1 cellular context compared by ENCODE assay signal in the genomic region with DNA sequence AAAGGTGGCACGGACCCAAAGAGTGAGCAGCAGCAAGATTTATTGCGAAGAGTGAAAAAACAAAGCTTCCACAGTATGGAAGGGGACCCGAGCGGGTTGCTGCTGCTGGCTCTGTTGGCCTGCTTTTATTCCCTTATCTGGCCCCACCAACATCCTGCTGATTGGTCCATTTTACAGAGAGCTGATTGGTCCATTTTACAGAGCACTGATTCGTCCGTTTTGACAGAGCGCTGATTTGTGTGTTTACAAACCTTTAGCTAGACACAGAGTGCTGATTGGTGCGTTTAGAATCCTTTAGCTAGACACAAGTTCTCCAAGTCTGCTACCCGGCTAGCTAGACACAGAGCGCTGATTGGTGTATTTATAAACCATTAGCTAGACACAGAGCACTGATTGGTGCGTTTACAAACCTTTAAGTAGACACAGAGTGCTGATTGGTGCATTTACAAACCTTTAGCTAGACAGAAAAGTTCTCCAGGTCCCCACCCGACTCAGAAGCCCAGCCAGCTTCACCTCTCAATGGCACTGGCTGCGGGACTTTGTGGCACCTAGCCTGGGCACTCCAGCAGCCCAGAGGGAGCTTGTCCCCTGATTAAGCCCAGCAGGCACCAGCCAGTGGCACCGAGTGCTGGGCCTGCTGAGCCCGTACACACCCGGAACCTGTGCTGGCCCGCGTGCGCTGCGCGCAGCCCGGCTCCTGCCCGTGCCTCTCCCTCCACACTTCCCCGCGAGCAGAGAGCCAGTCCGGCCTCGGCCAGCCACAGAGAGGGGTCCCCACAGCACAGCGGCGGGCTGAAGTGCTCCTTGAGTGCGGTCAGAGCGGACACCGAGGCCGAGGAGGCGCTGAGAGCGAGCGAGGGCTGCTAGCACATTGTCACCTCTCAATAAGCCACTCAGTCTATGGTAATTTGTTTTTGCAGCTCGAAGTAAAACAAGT.
A peak's percentile ranks its signal among the peaks of the same experiment; 100 is the strongest.
TF ChIP-seq lines count a peak whose summit lies in the region.

No MANE protein-coding gene starts in this region.

TF ChIP-seq in WTC11, 78 proteins besides CTCF, POLR2A, EP300 and RAD21:
- no peak for TF ChIP-seq NFE2L1 (CRISPR knock-in tag; IDR thresholded peaks at IDR 0.05)
- TF ChIP-seq NFYB (CRISPR knock-in tag; conservative IDR thresholded peaks at IDR 0.05; ENCODE audit: low read depth) = 0 out of 2 replicates have a peak, but pooled peaks have one; percentile 13
